15 cellular contexts compared by ENCODE assay signal in genomic region chrX:115183980-115184379, GRCh38. TPM values are rescaled to one million over a fixed set of nuclear protein-coding genes. Genes with fewer than 3 reads are reported as not detected.
"Had no signal": no experiment of that assay in that cellular context is flagged by ENCODE, and none has a peak within 500 bp of the region (broad histone marks: within the 10 kb centered on the region; RNA-seq: fewer than 3 reads in every experiment).

No MANE protein-coding gene starts in this region.

- H3K9me3 ChIP-seq: esophagus squamous epithelium had no signal

- H3K4me3 ChIP-seq: breast epithelium, esophagus squamous epithelium, lung had no signal

- DNase-seq: activated effector memory CD4-positive, alpha-beta T cell treated with anti-CD3 and anti-CD28 coated beads, Interleukin-2, amount 50 U/mL, for 16 hours; activated T-cell treated with anti-CD3 and anti-CD28 coated beads, Interleukin-2, amount 50 U/mL, for 1 hour; anterior cingulate cortex; esophagus squamous epithelium; immature natural killer cell; left colon; naive B cell; posterior cingulate gyrus; small intestine; T-helper 17 cell had no signal

- H3K36me3 ChIP-seq: breast epithelium, esophagus squamous epithelium had no signal

- H3K27ac ChIP-seq: breast epithelium, esophagus squamous epithelium had no signal

- H3K27me3 ChIP-seq: esophagus squamous epithelium had no signal

- ATAC-seq: left colon, T-helper 17 cell had no signal

- H3K4me1 ChIP-seq: breast epithelium, esophagus squamous epithelium had no signal

- FAIRE-seq: small intestine, urothelium cell line had no signal

RNA-seq across cellular contexts. Expression of gene RBMXL3, which starts 5.2 kb away (rescaled TPM):
- total RNA-seq: breast epithelium, chondrocyte, esophagus squamous epithelium, left colon, lung, T-helper 17 cell had no signal
- polyA plus RNA-seq: immature natural killer cell, lung, small intestine, thymus had no signal

RNA-seq across cellular contexts. Expression of gene LRCH2, which starts 49.9 kb away (rescaled TPM):
- total RNA-seq: T-helper 17 cell had no signal
- polyA plus RNA-seq: immature natural killer cell had no signal
